Comparison of ENCODE assay signal across 8 cellular contexts in genomic region chr1:93708734-93709481, GRCh38. TPM values are rescaled to one million over a fixed set of nuclear protein-coding genes. Genes with fewer than 3 reads are reported as not detected.
DNase-seq lines count a peak whose midpoint lies in the region; ATAC-seq, FAIRE-seq and TF ChIP-seq lines count a peak whose summit lies in the region.

No MANE protein-coding gene starts in this region.

- POLR2A ChIA-PET in activated B cell treated with CpG ODN at 0.5 μM for 24 hours (lab: Charles Lee) = interaction anchor here (0.7 to 2.4 kb wide), 8 partner anchors 10 to 137 kb away, joined by 3 to 19 read pairs (median 6); partner anchors contain the start of gene BCAR3
- POLR2A ChIA-PET in CD4-positive, alpha-beta T cell (lab: Charles Lee) = no interaction called here

- no peaks in the 10 kb centered on the region for H3K27me3 Mint-ChIP-seq in activated B cell treated with CpG ODN at 0.5 μM for 24 hours
- no peaks in the 10 kb centered on the region for H3K27me3 Mint-ChIP-seq in CD4-positive, alpha-beta T cell

- H3K27me3 ChIP-seq in CD4-positive, alpha-beta T cell (ENCODE audit: control insufficient read depth, insufficient read depth, low read length) = no peaks in the 10 kb centered on the region

- no peaks in the 10 kb centered on the region for H3K9me3 ChIP-seq in CD4-positive, alpha-beta T cell (ENCODE audit: control insufficient read depth, low read length)

- CTCF ChIA-PET in activated B cell treated with CpG ODN at 0.5 μM for 24 hours (lab: Charles Lee) = interaction anchor here (0.7 to 1.2 kb wide), 6 partner anchors 17 to 164 kb away, joined by 3 to 7 read pairs (median 4); partner anchors contain the start of gene BCAR3
- CTCF ChIA-PET in CD4-positive, alpha-beta T cell (lab: Charles Lee) = no interaction called here

- no peaks in the 10 kb centered on the region for H3K36me3 Mint-ChIP-seq in activated B cell treated with CpG ODN at 0.5 μM for 24 hours (ENCODE audit: low read depth)
- H3K36me3 Mint-ChIP-seq in CD4-positive, alpha-beta T cell (ENCODE audit: low read depth) = no peaks in the 10 kb centered on the region

- peak; percentile 46 for FAIRE-seq in HTR-8/SVneo (lab: Jason Lieb, UNC)

- H3K27ac Mint-ChIP-seq in activated B cell treated with CpG ODN at 0.5 μM for 24 hours = peak overlapping the region; percentile 90
- no peak overlapping the region for H3K27ac Mint-ChIP-seq in CD4-positive, alpha-beta T cell

- H3K27ac ChIP-seq in CD4-positive, alpha-beta T cell (ENCODE audit: low read depth, low read length) = no peak overlapping the region

- DNase-seq in Daoy (ENCODE audit: low read depth) = peak; percentile 42
- no peak for DNase-seq in HTR-8/SVneo (ENCODE audit: insufficient read length, low spot score)
- DNase-seq in activated B cell treated with CpG ODN at 0.5 μM for 24 hours = no peak
- DNase-seq in midbrain (lab: John Stamatoyannopoulos, UW) = peak; percentile 32
- DNase-seq in CD4-positive, alpha-beta T cell = no peak
- no peak for DNase-seq in GF-D8 (lab: John Stamatoyannopoulos, UW)
- DNase-seq in RPMI8226 = no peak

- ATAC-seq in activated B cell treated with CpG ODN at 0.5 μM for 24 hours (ENCODE audit: low read depth) = no peak
- no peak for ATAC-seq in HG03097 (IDR thresholded peaks at IDR 0.05; ENCODE audit: low FRiP score, unreplicated experiment)
- no peak for ATAC-seq in CD4-positive, alpha-beta T cell (ENCODE audit: poor library complexity)

- H3K4me3 Mint-ChIP-seq in activated B cell treated with CpG ODN at 0.5 μM for 24 hours = peak overlapping the region; percentile 72
- no peak overlapping the region for H3K4me3 Mint-ChIP-seq in CD4-positive, alpha-beta T cell

- H3K9me3 Mint-ChIP-seq in activated B cell treated with CpG ODN at 0.5 μM for 24 hours = no peaks in the 10 kb centered on the region
- no peaks in the 10 kb centered on the region for H3K9me3 Mint-ChIP-seq in CD4-positive, alpha-beta T cell

- intact Hi-C loops in activated B cell treated with CpG ODN at 0.5 μM for 24 hours (cut with micrococcal nuclease) = loop anchor here (1.0 to 10.0 kb wide), 7 partner anchors 16 to 524 kb away; partner anchors contain the start of genes BCAR3, CCDC18 and TMED5
- intact Hi-C loops in CD4-positive, alpha-beta T cell (cut with DNase I, micrococcal nuclease) = no loop called here

- no peak for TF ChIP-seq CTCF in activated B cell treated with CpG ODN at 0.5 μM for 24 hours (IDR thresholded peaks at IDR 0.05)
- TF ChIP-seq CTCF in CD4-positive, alpha-beta T cell (IDR thresholded peaks at IDR 0.05) = no peak

- H3K4me1 Mint-ChIP-seq in activated B cell treated with CpG ODN at 0.5 μM for 24 hours = peaks cover 68% of the 10 kb centered on the region
- H3K4me1 Mint-ChIP-seq in CD4-positive, alpha-beta T cell (ENCODE audit: low read depth) = peaks cover 41% of the 10 kb centered on the region

RNA-seq across cellular contexts. Expression of gene BCAR3, which starts 27.3 kb away (rescaled TPM):
- total RNA-seq in Daoy (2014; rRNA removed; shearing (Covaris generic)) = 70.5 and 78.2 TPM in 2 replicates
- total RNA-seq in activated B cell treated with CpG ODN at 0.5 μM for 24 hours = 54.0 and 59.5 TPM in 2 replicates
- under 1 TPM; 0.47 to 0.92 TPM for total RNA-seq in CD4-positive, alpha-beta T cell

Comparison
In these comparisons a context has a peak if more than half of its experiments do, and no peak if none do; other contexts are left out.
1. DNase-seq: peak in Daoy (single experiment) and midbrain (single experiment); none in HTR-8/SVneo (single experiment), activated B cell treated with CpG ODN at 0.5 μM for 24 hours (single experiment), CD4-positive, alpha-beta T cell (0 of 10), GF-D8 (single experiment) and RPMI8226 (single experiment).
2. RNA of gene BCAR3, which starts 27.3 kb away (total RNA-seq): 70.5 to 78.2 TPM in Daoy and 54.0 to 59.5 TPM in activated B cell treated with CpG ODN at 0.5 μM for 24 hours; 0.47 to 0.92 TPM in CD4-positive, alpha-beta T cell; every median in the first group is over 10 times any median in the second.